In genomic region chr4:64205376-64205775, GRCh38 we compare ENCODE assay signal across 25 cellular contexts.
DNase-seq lines count a peak whose midpoint lies in the region; ATAC-seq, FAIRE-seq and TF ChIP-seq lines count a peak whose summit lies in the region.
"Had no signal": no experiment of that assay in that cellular context is flagged by ENCODE, and none has a peak within 500 bp of the region (broad histone marks: within the 10 kb centered on the region; RNA-seq: fewer than 3 reads in every experiment).

No MANE protein-coding gene starts in this region.

- H4K20me1 ChIP-seq in MM.1S (ENCODE audit: insufficient read depth, low read length) (no peaks in the 10 kb centered on the region), GM12878 (ENCODE audit: control insufficient read depth, insufficient read depth) (no peaks in the 10 kb centered on the region)
- H4K20me1 ChIP-seq: BLaER1 treated with 17β-estradiol and CSF1 and Interleukin-3, amounts not matched to agents 10 nM and 100 nM had no signal

- no peak for TF ChIP-seq RAD21 in GM12878 (IDR thresholded peaks at IDR 0.05; ENCODE audit: insufficient read depth, low read depth, low read length)

- no peak for TF ChIP-seq EP300 in GM12878 (IDR thresholded peaks at IDR 0.05; ENCODE audit: borderline replicate concordance in 1 of 2, control insufficient read depth in 1 of 2, low read depth in 2 of 2, low read length in 2 of 2)

- RAD21 ChIA-PET in GM12878 (lab: Charles Lee; ENCODE audit: unreplicated experiment) = no interaction called here

- no TSS peak for BruUV-seq in GM12878 (replicated peaks; lab: Mats Ljungman, UMichigan)

- intact Hi-C loops in GM12878 (cut with micrococcal nuclease; ENCODE audit: unreplicated experiment) (no loop called here), colonic mucosa (cut with DNase I) (no loop called here)

- H3K79me2 ChIP-seq in MM.1S (ENCODE audit: low read length) = no peaks in the 10 kb centered on the region
- H3K79me2 ChIP-seq in GM12878 (ENCODE audit: control insufficient read depth, insufficient read depth, low read length) = no peaks in the 10 kb centered on the region

- no peaks in the 10 kb centered on the region for H3F3A ChIP-seq in MM.1S (ENCODE audit: insufficient read depth, low read length)

- no peak for TF ChIP-seq CTCF in GM20000 (IDR thresholded peaks at IDR 0.05; ENCODE audit: extremely low read depth, missing control alignments)
- TF ChIP-seq CTCF in MM.1S (IDR thresholded peaks at IDR 0.05; ENCODE audit: low read length) = no peak
- no peak for TF ChIP-seq CTCF in GM12878 (IDR thresholded peaks at IDR 0.05 in 2 of 3, conservative IDR thresholded peaks at IDR 0.05 in 1 of 3; ENCODE audit: control insufficient read depth in 2 of 3, extremely low read depth in 1 of 3, insufficient read depth in 1 of 3, low read depth in 3 of 3, low read length in 3 of 3)
- TF ChIP-seq CTCF in colonic mucosa (IDR thresholded peaks at IDR 0.05) = no peak

- no peaks in the 10 kb centered on the region for H3K9me3 ChIP-seq in MM.1S (replicated peaks; ENCODE audit: insufficient read depth, low read length)
- H3K9me3 ChIP-seq in GM12878 (replicated peaks; ENCODE audit: control insufficient read depth, insufficient read depth, low read length) = no peaks in the 10 kb centered on the region
- no peaks in the 10 kb centered on the region for H3K9me3 ChIP-seq in colonic mucosa
- H3K9me3 ChIP-seq: A549, BE2C had no signal

- no peak overlapping the region for H3K27ac ChIP-seq in MM.1S (ENCODE audit: low read length)
- H3K27ac ChIP-seq in GM12878 (ENCODE audit: control insufficient read depth, insufficient read depth) = no peak overlapping the region
- no peak overlapping the region for H3K27ac ChIP-seq in colonic mucosa
- H3K27ac ChIP-seq: A549; BLaER1 treated with 17β-estradiol and CSF1 and Interleukin-3, amounts not matched to agents 10 nM and 100 nM; GM23248 had no signal

- in situ Hi-C loops in GM12878 (cut with MboI) = no loop called here

- DNase-seq in GM20000 (ENCODE audit: low spot score) (peak; percentile 2), MM.1S (peak; percentile 31), GM12878 (ENCODE audit: low read depth, low spot score) (no peak), colonic mucosa (no peak), NCI-H748 treated with DMSO at 0.1 percent for 48 hours (lab: John Stamatoyannopoulos, UW) (no peak), NCI-H446 (lab: John Stamatoyannopoulos, UW) (no peak)
- DNase-seq: 8988T; ACHN; AML-193; BE2C; CD4-positive, alpha-beta T cell; CD8-positive, alpha-beta memory T cell; DMS 273 treated with DMSO at 0.1 percent for 48 hours; DMS79; EL; GDM1; GM23248; H7; HCEC 1CT had no signal

- no peak overlapping the region for H3K9ac ChIP-seq in MM.1S (ENCODE audit: low read length)
- no peak overlapping the region for H3K9ac ChIP-seq in GM12878 (ENCODE audit: control insufficient read depth, insufficient read depth, low read length)
- H3K9ac ChIP-seq in colonic mucosa (ENCODE audit: low read depth in 2 of 2, low read length in 2 of 2) = no peak overlapping the region
- H3K9ac ChIP-seq: BLaER1 treated with 17β-estradiol and CSF1 and Interleukin-3, amounts not matched to agents 10 nM and 100 nM; GM23248 had no signal

- CTCF ChIA-PET in GM12878 (lab: Yijun Ruan, JAX) = no interaction called here

- no peaks in the 10 kb centered on the region for H3K9me2 ChIP-seq in MM.1S (replicated peaks; ENCODE audit: insufficient read depth, low read length)

- no peak overlapping the region for H3K4me2 ChIP-seq in MM.1S (ENCODE audit: low read depth, low read length)
- no peak overlapping the region for H3K4me2 ChIP-seq in GM12878 (ENCODE audit: control insufficient read depth, insufficient read depth)
- H3K4me2 ChIP-seq: A549; BLaER1 treated with 17β-estradiol and CSF1 and Interleukin-3, amounts not matched to agents 10 nM and 100 nM had no signal

- no peak for TF ChIP-seq POLR2A in GM12878 (IDR thresholded peaks at IDR 0.05; ENCODE audit: low read depth, low read length)

- no peak for FAIRE-seq in GM12878 (lab: Jason Lieb, UNC)
- FAIRE-seq: A549, D721Med, GM12891, H1 had no signal

- 11% methylated on average over 3 of the region's 3 CpGs for WGBS in GM12878 (ENCODE audit: insufficient coverage, insufficient replicate concordance, low lambda C conversion rate, missing lambda C conversion rate)

- POLR2A ChIA-PET in GM12878 (lab: Charles Lee) = no interaction called here

- H3K36me3 ChIP-seq in MM.1S (replicated peaks; ENCODE audit: insufficient read depth, low read length) (no peaks in the 10 kb centered on the region), GM12878 (ENCODE audit: control insufficient read depth in 2 of 2, insufficient read depth in 2 of 2, low read length in 1 of 2) (no peaks in the 10 kb centered on the region), colonic mucosa (no peaks in the 10 kb centered on the region)
- H3K36me3 ChIP-seq: BE2C; BLaER1 treated with 17β-estradiol and CSF1 and Interleukin-3, amounts not matched to agents 10 nM and 100 nM had no signal

- SMC1A ChIA-PET in GM12878 (lab: Charles Lee; ENCODE audit: uncharacterized antibody, unreplicated experiment) = no interaction called here

- no peaks in the 10 kb centered on the region for H3K4me1 ChIP-seq in MM.1S (ENCODE audit: low read length)
- no peaks in the 10 kb centered on the region for H3K4me1 ChIP-seq in GM12878 (ENCODE audit: control insufficient read depth, insufficient read depth, low read length)
- no peaks in the 10 kb centered on the region for H3K4me1 ChIP-seq in colonic mucosa
- H3K4me1 ChIP-seq: A549, BE2C had no signal

- H2AFZ ChIP-seq in MM.1S (ENCODE audit: low read length) (no peak overlapping the region; the same call in 1 of the 2 replicates), GM12878 (ENCODE audit: control insufficient read depth, low read depth, low read length) (no peak overlapping the region)
- H2AFZ ChIP-seq: GM23248 had no signal

- no peaks in the 10 kb centered on the region for H3K27me3 ChIP-seq in MM.1S (replicated peaks; ENCODE audit: insufficient read depth, low read length)
- no peaks in the 10 kb centered on the region for H3K27me3 ChIP-seq in GM12878 (replicated peaks in 1 of 2; ENCODE audit: control insufficient read depth in 2 of 2, insufficient read depth in 2 of 2, low read length in 1 of 2)
- H3K27me3 ChIP-seq in colonic mucosa = no peaks in the 10 kb centered on the region
- H3K27me3 ChIP-seq: BE2C; BLaER1 treated with 17β-estradiol and CSF1 and Interleukin-3, amounts not matched to agents 10 nM and 100 nM had no signal

- peak; percentile 51 for ATAC-seq in GM12878
- no peak for ATAC-seq in esophagus mucosa
- ATAC-seq: A549 had no signal

- no peak overlapping the region for H3K4me3 ChIP-seq in MM.1S (ENCODE audit: low read length)
- H3K4me3 ChIP-seq in GM12878 = no peak overlapping the region
- no peak overlapping the region for H3K4me3 ChIP-seq in colonic mucosa
- H3K4me3 ChIP-seq: A549; BLaER1 treated with 17β-estradiol and CSF1 and Interleukin-3, amounts not matched to agents 10 nM and 100 nM; GM23248 had no signal

TF ChIP-seq in GM12878, 131 proteins besides CTCF, POLR2A, EP300 and RAD21:
- TF ChIP-seq PKNOX1 (IDR thresholded peaks at IDR 0.05) = no peak
- no peak for TF ChIP-seq E2F4 (IDR thresholded peaks at IDR 0.05; ENCODE audit: low read depth, low read length)
- TF ChIP-seq CHD2 (IDR thresholded peaks at IDR 0.05; ENCODE audit: borderline replicate concordance, low read depth, low read length) = no peak
TF ChIP-seq in GM12878: peak in this region for 0.

Comparison
In these comparisons a context has a peak if more than half of its experiments do, and no peak if none do; other contexts are left out.
1. DNase-seq: peak in GM20000 (single experiment) and MM.1S (single experiment); none in GM12878 (single experiment), colonic mucosa (single experiment), NCI-H748 treated with DMSO at 0.1 percent for 48 hours (single experiment) and NCI-H446 (0 of 2).